In genomic region chr4:186150926-186151325, GRCh38 we compare ENCODE assay signal across 1 cellular context.
TF ChIP-seq lines count a peak whose summit lies in the region.

No MANE protein-coding gene starts in this region.

TF ChIP-seq in IMR-90, 13 proteins besides CTCF, POLR2A, EP300 and RAD21:
- TF ChIP-seq BHLHE40 (IDR thresholded peaks at IDR 0.05; ENCODE audit: low read depth, low read length) = no peak
